ENCODE assay signal across 25 cellular contexts in the genomic region with DNA sequence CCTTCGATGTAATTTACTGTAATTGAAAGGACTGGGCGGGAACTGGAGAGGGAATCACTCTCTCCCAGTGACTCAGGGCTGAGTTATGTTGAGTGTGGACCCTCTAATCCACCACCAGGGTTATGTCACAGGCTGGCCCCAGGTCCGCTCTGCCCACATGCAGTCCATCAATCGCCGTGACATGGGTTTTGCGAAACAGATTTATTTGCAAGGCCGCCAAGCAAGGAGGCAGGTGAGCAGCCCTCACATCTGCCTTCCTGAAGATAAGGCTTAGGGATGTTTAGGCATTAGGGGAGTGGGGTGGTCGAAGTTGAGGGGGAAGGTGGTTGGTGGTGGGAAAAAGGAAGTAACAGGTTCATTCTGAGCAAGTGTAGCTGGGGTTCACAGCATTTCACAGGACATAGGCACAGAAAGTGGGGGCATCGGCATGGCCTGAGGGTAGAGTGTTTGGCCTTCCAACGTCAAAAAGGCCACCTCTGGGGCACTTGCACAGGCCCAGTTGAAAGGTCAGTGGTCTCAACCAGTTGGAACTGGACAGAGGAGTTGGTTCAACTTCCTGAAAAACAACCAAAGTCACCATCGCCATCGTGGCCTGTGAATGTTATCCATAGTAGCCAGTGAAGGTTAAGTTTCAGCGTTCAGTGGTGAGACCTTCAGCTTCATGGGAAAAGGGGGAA.
"Had no signal": no experiment of that assay in that cellular context is flagged by ENCODE, and none has a peak within 500 bp of the region (broad histone marks: within the 10 kb centered on the region; RNA-seq: fewer than 3 reads in every experiment).

No MANE protein-coding gene starts in this region.

- H3K36me3 Mint-ChIP-seq: mesothelial cell of epicardium, neural progenitor cell had no signal

- H3K27me3 ChIP-seq: heart right ventricle, left lung, right atrium auricular region, suprapubic skin had no signal

- H3K9ac ChIP-seq: neural progenitor cell had no signal

- H3K27ac Mint-ChIP-seq: effector memory CD8-positive, alpha-beta T cell; mesothelial cell of epicardium; nephron; neural progenitor cell; stimulated activated naive B cell treated with anti-CD40 and anti-IgM and Interleukin-4, amounts not matched to agents 10 μg/mL and 1 μg/mL and 100 μg/mL, for 72 hours; stimulated activated naive CD8-positive, alpha-beta T cell treated with anti-CD3 and anti-CD28 coated beads, Interleukin-15, Interleukin-2, amounts not matched to agents 100 ng/mL and 50 ng/mL, for 24 hours had no signal

- H3K27ac ChIP-seq: esophagus squamous epithelium, heart right ventricle, left lung, neural progenitor cell, prostate gland, right atrium auricular region, suprapubic skin had no signal

- H2AFZ ChIP-seq: neural progenitor cell had no signal

- H3K4me1 ChIP-seq: esophagus squamous epithelium, heart right ventricle, left lung, neural progenitor cell, prostate gland, right atrium auricular region, suprapubic skin had no signal

- ATAC-seq: effector memory CD8-positive, alpha-beta T cell; heart right ventricle; left cardiac atrium; left lung; naive thymus-derived CD4-positive, alpha-beta T cell; stimulated activated naive B cell treated with anti-CD40 and anti-IgM and Interleukin-4, amounts not matched to agents 10 μg/mL and 1 μg/mL and 100 μg/mL, for 72 hours had no signal

- H3K4me3 ChIP-seq: esophagus squamous epithelium, heart right ventricle, left lung, neural progenitor cell, prostate gland, right atrium auricular region, suprapubic skin had no signal

- H3K4me2 ChIP-seq: neural progenitor cell had no signal

- H3K9me3 ChIP-seq: esophagus squamous epithelium, prostate gland, suprapubic skin had no signal

- H3K4me3 Mint-ChIP-seq: effector memory CD8-positive, alpha-beta T cell; mesothelial cell of epicardium; naive thymus-derived CD4-positive, alpha-beta T cell; nephron; neural progenitor cell; stimulated activated naive B cell treated with anti-CD40 and anti-IgM and Interleukin-4, amounts not matched to agents 10 μg/mL and 1 μg/mL and 100 μg/mL, for 72 hours; stimulated activated naive CD8-positive, alpha-beta T cell treated with anti-CD3 and anti-CD28 coated beads, Interleukin-15, Interleukin-2, amounts not matched to agents 100 ng/mL and 50 ng/mL, for 24 hours had no signal

- H3K36me3 ChIP-seq: esophagus squamous epithelium, heart right ventricle, left lung, neural progenitor cell, prostate gland, right atrium auricular region, suprapubic skin had no signal

- H3K4me1 Mint-ChIP-seq: mesothelial cell of epicardium; nephron; stimulated activated naive B cell treated with anti-CD40 and anti-IgM and Interleukin-4, amounts not matched to agents 10 μg/mL and 1 μg/mL and 100 μg/mL, for 72 hours had no signal

- FAIRE-seq: endometrium, islet of Langerhans, small intestine had no signal

- DNase-seq: cortex of kidney; effector memory CD8-positive, alpha-beta T cell; erythroblast; esophagus squamous epithelium; foreskin melanocyte; glutamatergic neuron; heart right ventricle; hippocampal formation; left cardiac atrium; left lung; small intestine; stimulated activated CD4-positive, alpha-beta T cell treated with anti-CD3 and anti-CD28 coated beads, Interleukin-15, amount 100 ng/mL, for 24 hours; stimulated activated CD4-positive, alpha-beta T cell treated with anti-CD3 and anti-CD28 coated beads, Interleukin-2, amount 100 ng/mL, for 48 hours; stimulated activated naive B cell treated with anti-CD40 and anti-IgM and Interleukin-4, amounts not matched to agents 10 μg/mL and 1 μg/mL and 100 μg/mL, for 72 hours; trophoblast cell had no signal

- H3K9me3 Mint-ChIP-seq: effector memory CD8-positive, alpha-beta T cell; stimulated activated naive CD8-positive, alpha-beta T cell treated with anti-CD3 and anti-CD28 coated beads, Interleukin-15, Interleukin-2, amounts not matched to agents 100 ng/mL and 50 ng/mL, for 24 hours had no signal
